8 cellular contexts compared by ENCODE assay signal in the genomic region with DNA sequence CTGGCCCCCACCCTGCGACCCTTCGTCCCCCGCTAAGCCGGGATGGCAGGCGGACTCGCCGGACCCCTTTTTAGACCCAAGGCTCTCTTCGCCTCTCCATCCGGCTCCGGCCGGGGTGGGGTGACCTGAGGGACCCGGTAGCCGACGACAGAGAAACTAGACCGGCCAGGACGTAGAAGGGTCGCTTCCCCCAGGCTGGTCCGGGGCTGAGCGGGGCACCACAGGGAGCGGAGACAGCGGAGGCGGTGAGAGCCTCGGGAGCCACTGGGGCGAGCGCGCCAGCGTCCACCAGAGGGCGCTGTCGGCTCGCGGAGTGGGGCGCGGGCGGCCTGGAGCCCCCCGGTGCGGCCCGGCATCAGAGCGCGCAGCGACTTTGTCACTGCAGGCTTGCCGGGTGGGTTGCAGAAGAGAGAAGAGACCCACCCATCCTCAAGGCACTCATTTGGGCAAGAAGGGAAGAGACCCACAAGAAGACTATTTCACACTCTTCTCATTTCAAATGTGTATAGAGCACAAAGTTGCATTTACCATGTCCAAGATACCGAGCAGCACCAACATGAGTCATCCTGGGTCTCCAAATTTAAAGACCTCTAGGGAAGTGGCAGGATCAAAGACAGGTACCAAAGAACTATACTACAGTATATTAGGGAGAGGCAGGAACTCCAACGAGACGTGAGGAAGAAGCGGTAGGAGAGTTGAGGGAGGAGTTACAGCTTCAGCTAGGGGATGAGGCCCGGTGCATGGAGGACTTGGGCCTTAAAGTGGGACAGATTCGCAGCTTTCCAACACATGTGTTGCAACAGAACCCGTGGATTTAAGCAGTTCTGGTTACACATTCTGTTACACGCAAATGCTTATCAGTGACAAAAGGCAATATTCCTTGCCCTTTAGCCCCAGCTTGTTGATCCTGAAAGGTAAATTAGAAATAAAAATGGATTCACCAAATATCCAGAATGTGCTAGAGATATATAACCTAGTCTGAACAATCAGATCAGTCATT. TPM values are rescaled to one million over a fixed set of nuclear protein-coding genes. Genes with fewer than 3 reads are reported as not detected.
DNase-seq lines count a peak whose midpoint lies in the region; ATAC-seq, FAIRE-seq and TF ChIP-seq lines count a peak whose summit lies in the region.

No MANE protein-coding gene starts in this region.

- WGBS in K562 (ENCODE audit: insufficient coverage, low coverage, missing lambda C conversion rate): 9% methylated on average over 28 of the region's 49 CpGs

- intact Hi-C loops in K562 (cut with micrococcal nuclease): loop anchor here (1.0 to 10.0 kb wide), 4 partner anchors 56 to 292 kb away; no protein-coding TSS in a partner anchor
- intact Hi-C loops in gastrocnemius medialis (cut with DNase I; ENCODE audit: low total_unique reads): loop anchor here (1.0 kb wide), 2 partner anchors 134 to 292 kb away; no protein-coding TSS in a partner anchor

- H3K4me3 Mint-ChIP-seq in T-helper 2 cell treated with Interferon-gamma antibody and Interleukin-4, amounts not matched to agents 5 μg/mL and 100 μg/mL, for 36 hours: peak overlapping the region; percentile 75

- H3K4me1 Mint-ChIP-seq in T-helper 2 cell treated with Interferon-gamma antibody and Interleukin-4, amounts not matched to agents 5 μg/mL and 100 μg/mL, for 36 hours (ENCODE audit: low read depth): peaks cover 22% of the 10 kb centered on the region

- H4K20me1 ChIP-seq in K562 (replicated peaks; ENCODE audit: control insufficient read depth, insufficient read depth, low read length): no peaks in the 10 kb centered on the region

- FAIRE-seq in K562 (lab: Jason Lieb, UNC): peak; percentile 15

- no peaks in the 10 kb centered on the region for H3K9me3 ChIP-seq in K562 (replicated peaks; ENCODE audit: control insufficient read depth, insufficient read depth, low read depth, low read length)
- no peaks in the 10 kb centered on the region for H3K9me3 ChIP-seq in iPS-15b (ENCODE audit: control insufficient read depth, insufficient read depth, low read length)
- H3K9me3 ChIP-seq in gastrocnemius medialis: no peaks in the 10 kb centered on the region

- peak; percentile 98 for TF ChIP-seq RAD21 in K562 (CRISPR knock-in tag; conservative IDR thresholded peaks at IDR 0.05 in 1 of 2, IDR thresholded peaks at IDR 0.05 in 1 of 2)

- ATAC-seq in GM21529 (IDR thresholded peaks at IDR 0.05; ENCODE audit: unreplicated experiment): peak; percentile 85
- peak; percentile 100 for ATAC-seq in K562
- peak; percentile 84 to 93 for ATAC-seq in gastrocnemius medialis

- peaks cover 2 to 8% of the 10 kb centered on the region in 2 experiments; a peak in 4 of 5 replicates for H3K4me1 ChIP-seq in K562 (replicated peaks in 1 of 2; ENCODE audit: control insufficient read depth in 2 of 2, insufficient read depth in 2 of 2, low read length in 2 of 2)
- peaks cover 5% of the 10 kb centered on the region for H3K4me1 ChIP-seq in iPS-15b (ENCODE audit: control insufficient read depth, insufficient read depth, low read length)
- peaks cover 5 to 9% of the 10 kb centered on the region in 2 donors for H3K4me1 ChIP-seq in gastrocnemius medialis

- no peaks in the 10 kb centered on the region for H3K36me3 Mint-ChIP-seq in T-helper 2 cell treated with Interferon-gamma antibody and Interleukin-4, amounts not matched to agents 5 μg/mL and 100 μg/mL, for 36 hours (ENCODE audit: low read depth)

- H3K27ac ChIP-seq in K562 (ENCODE audit: extremely low read depth, low read depth, low read length) (no peak overlapping the region), gastrocnemius medialis (no peak overlapping the region)

- TF ChIP-seq EP300 in K562 (IDR thresholded peaks at IDR 0.05; ENCODE audit: low read length): no peak

- H3K9me1 ChIP-seq in K562 (ENCODE audit: control insufficient read depth, insufficient read depth, low read length): no peaks in the 10 kb centered on the region

- no peak for TF ChIP-seq POLR2A in K562 (conservative IDR thresholded peaks at IDR 0.05)
- no peak for TF ChIP-seq POLR2A in gastrocnemius medialis (IDR thresholded peaks at IDR 0.05)

- H2AFZ ChIP-seq in K562 (ENCODE audit: low read depth, low read length): peak overlapping the region; percentile 34; the same call in 1 of the 2 replicates

- no peaks in the 10 kb centered on the region for H3K36me3 ChIP-seq in K562 (ENCODE audit: control insufficient read depth, insufficient read depth, low read length)
- no peaks in the 10 kb centered on the region for H3K36me3 ChIP-seq in iPS-15b (ENCODE audit: control insufficient read depth, insufficient read depth, low read length)
- H3K36me3 ChIP-seq in gastrocnemius medialis: no peaks in the 10 kb centered on the region

- 0 out of 2 replicates have a peak overlapping the region, but pooled peaks have one; percentile 6 for H3K4me2 ChIP-seq in K562 (ENCODE audit: insufficient read depth, low read length)

- no peak overlapping the region for H3K27ac Mint-ChIP-seq in T-helper 2 cell treated with Interferon-gamma antibody and Interleukin-4, amounts not matched to agents 5 μg/mL and 100 μg/mL, for 36 hours

- in situ Hi-C loops in K562 (cut with MboI): no loop called here
- in situ Hi-C loops in gastrocnemius medialis (cut with MboI; ENCODE audit: low sequenced_read_pairs in 4 of 4): loop anchor here in 1 of 4 donors (5.0 kb wide), 1 partner anchor 293 kb away; no protein-coding TSS in a partner anchor

- POLR2A ChIA-PET in K562 (lab: Yijun Ruan, JAX): interaction anchor here (0.6 kb wide), 1 partner anchor 169 kb away, joined by 3 read pairs; no protein-coding TSS in a partner anchor

- H3K9ac ChIP-seq in K562 (ENCODE audit: insufficient read depth in 1 of 2, low read depth in 2 of 2, low read length in 2 of 2) (peak overlapping the region in 1 of 2 experiments; percentile 40; a peak in 1 of 4 replicates), iPS-15b (ENCODE audit: low read depth, low read length) (no peak overlapping the region)

- no TSS peak for BruUV-seq in K562 (replicated peaks; lab: Mats Ljungman, UMichigan)

- peaks cover 18 to 52% of the 10 kb centered on the region in 2 experiments for H3K27me3 ChIP-seq in K562 (ENCODE audit: control insufficient read depth in 2 of 2, insufficient read depth in 2 of 2, low read length in 2 of 2)
- H3K27me3 ChIP-seq in iPS-15b (ENCODE audit: control insufficient read depth, insufficient read depth, low read length): peaks cover 69% of the 10 kb centered on the region
- peaks cover 0 to 7% (median 0%) of the 10 kb centered on the region in 3 donors for H3K27me3 ChIP-seq in gastrocnemius medialis

- peaks cover 36% of the 10 kb centered on the region for H3K27me3 Mint-ChIP-seq in T-helper 2 cell treated with Interferon-gamma antibody and Interleukin-4, amounts not matched to agents 5 μg/mL and 100 μg/mL, for 36 hours (ENCODE audit: low read depth)

- CTCF ChIA-PET in K562 (lab: Yijun Ruan, JAX; ENCODE audit: low intra/inter-chr PET ratio): interaction anchor here (0.6 to 2.5 kb wide), 8 partner anchors 9 to 818 kb away, joined by 3 to 24 read pairs (median 3); no protein-coding TSS in a partner anchor

- DNase-seq in DMS53 (lab: John Stamatoyannopoulos, UW) (peak; percentile 80), LNCaP clone FGC (ENCODE audit: low read depth) (no peak), K562 (ENCODE audit: extremely low read depth in 1 of 4, low spot score in 3 of 4) (peak; percentile 75 to 90 (median 88)), gastrocnemius medialis (peak; percentile 18 to 47), NCI-H128 (lab: John Stamatoyannopoulos, UW; ENCODE audit: unreplicated experiment) (no peak)
- DNase-seq in T-helper 2 cell treated with Interferon-gamma antibody and Interleukin-4, amounts not matched to agents 5 μg/mL and 100 μg/mL, for 36 hours (ENCODE audit: low spot score): peak; percentile 66

- H3K79me2 ChIP-seq in K562 (ENCODE audit: control insufficient read depth, insufficient read depth, low read length): no peaks in the 10 kb centered on the region

- TF ChIP-seq CTCF in LNCaP clone FGC (IDR thresholded peaks at IDR 0.05; ENCODE audit: control insufficient read depth, extremely low read depth, insufficient read depth) (peak; percentile 75), K562 (IDR thresholded peaks at IDR 0.05 in 2 of 3, conservative IDR thresholded peaks at IDR 0.05 in 1 of 3; ENCODE audit: insufficient read depth in 2 of 3, low read depth in 1 of 3, low read length in 3 of 3) (peak; percentile 86 to 92 (median 89)), gastrocnemius medialis (IDR thresholded peaks at IDR 0.05 in 4 of 5, conservative IDR thresholded peaks at IDR 0.05 in 1 of 5) (peak; percentile 89 to 100 (median 99))

- H3K4me3 ChIP-seq in LNCaP clone FGC (ENCODE audit: low read depth, low read length) (peak overlapping the region; percentile 51), K562 (no peak overlapping the region), iPS-15b (ENCODE audit: low read depth, low read length) (peak overlapping the region; percentile 45), gastrocnemius medialis (peak overlapping the region; percentile 46 to 70 (median 52))

- peaks cover 3% of the 10 kb centered on the region for H3K9me3 Mint-ChIP-seq in T-helper 2 cell treated with Interferon-gamma antibody and Interleukin-4, amounts not matched to agents 5 μg/mL and 100 μg/mL, for 36 hours

RNA-seq across cellular contexts. Expression of gene PRKCE, which starts 7.6 kb away (rescaled TPM):
- 0.86 and 1.5 TPM in 2 replicates for total RNA-seq in K562 (2011; cell fraction: chromatin; rRNA removed; ENCODE audit: low replicate concordance)
- total RNA-seq in K562 (2011; cell fraction: nucleolus; rRNA removed): 0.67 and 1.2 TPM in 2 replicates
- total RNA-seq in K562 (2011; cell fraction: nucleoplasm; rRNA removed): 0.92 and 1.0 TPM in 2 replicates
- total RNA-seq in K562 (2014; rRNA removed) (0.18 and 0.20 TPM in 2 replicates), K562 (2014; rRNA removed; fragmentation: Illumina TruSeq; extraction: Trizol) (0.11 and 0.48 TPM in 2 replicates), K562 (2015; rRNA removed; fragmentation: Illumina TruSeq; extraction: Trizol) (0.41 and 0.69 TPM in 2 replicates), K562 (2021) (0.58 and 1.0 TPM in 2 replicates), gastrocnemius medialis (10 to 100 TPM in 2 of 4 donors, 1 to 10 TPM in 2; 5.8 to 28.9 (median 11.8) TPM)
- polyA plus RNA-seq in K562 (2011; rRNA removed) (0.19 and 0.21 TPM in 2 replicates), K562 (2014; fragmentation: Illumina TruSeq; extraction: Trizol) (0.22 and 0.33 TPM in 2 replicates), K562 (2014; fragmentation: Nextera tagmentation; extraction: Ambion mirVana) (under 1 TPM in 1 of 2 experiments, not detected in 1; 0.06 TPM), K562 (2014; rRNA removed) (0.26 and 0.48 TPM in 2 replicates)
- 0.06 and 0.15 TPM in 2 replicates for polyA plus RNA-seq in K562 (2011; cell fraction: cytosol; rRNA removed)
- polyA plus RNA-seq in K562 (2011; cell fraction: nucleus; rRNA removed): 0.29 and 0.67 TPM in 2 replicates
- 0.17 and 1.1 TPM in 2 replicates for polyA plus RNA-seq in K562 (2012)
- 0.18 TPM in 2 replicates for polyA minus RNA-seq in K562 (2011; rRNA and poly(A)+ RNA removed)
- polyA minus RNA-seq in K562 (2011; cell fraction: cytosol; rRNA and poly(A)+ RNA removed): not detected in 2 replicates
- 0.33 and 0.54 TPM in 2 replicates for polyA minus RNA-seq in K562 (2011; cell fraction: nucleus; rRNA and poly(A)+ RNA removed)

RNA-seq across cellular contexts. Expression of gene SRBD1, which starts 32.8 kb away (rescaled TPM):
- total RNA-seq in K562 (2011; cell fraction: chromatin; rRNA removed; ENCODE audit: low replicate concordance): 17.6 and 65.7 TPM in 2 replicates
- total RNA-seq in K562 (2011; cell fraction: nucleolus; rRNA removed): 9.3 and 12.1 TPM in 2 replicates
- total RNA-seq in K562 (2011; cell fraction: nucleoplasm; rRNA removed): 18.6 and 21.4 TPM in 2 replicates
- total RNA-seq in K562 (2014; rRNA removed) (14.7 and 16.1 TPM in 2 replicates), K562 (2014; rRNA removed; fragmentation: Illumina TruSeq; extraction: Trizol) (23.2 and 28.0 TPM in 2 replicates), K562 (2015; rRNA removed; fragmentation: Illumina TruSeq; extraction: Trizol) (19.5 and 21.3 TPM in 2 replicates), K562 (2021) (13.0 and 14.6 TPM in 2 replicates), gastrocnemius medialis (10 to 100 TPM in 1 of 4 donors, 1 to 10 TPM in 3; 3.0 to 10.1 (median 4.5) TPM)
- polyA plus RNA-seq in K562 (2011; rRNA removed) (9.4 and 12.6 TPM in 2 replicates), K562 (2014; fragmentation: Illumina TruSeq; extraction: Trizol) (12.5 and 15.5 TPM in 2 replicates), K562 (2014; fragmentation: Nextera tagmentation; extraction: Ambion mirVana) (10 to 100 TPM in 1 of 2 experiments, 1 to 10 TPM in 1; 6.9 to 16.2 TPM), K562 (2014; rRNA removed) (7.8 and 8.3 TPM in 2 replicates)
- 2.2 and 4.4 TPM in 2 replicates for polyA plus RNA-seq in K562 (2011; cell fraction: cytosol; rRNA removed)
- polyA plus RNA-seq in K562 (2011; cell fraction: nucleus; rRNA removed): 7.7 and 10.2 TPM in 2 replicates
- polyA plus RNA-seq in K562 (2012): 8.7 and 10.8 TPM in 2 replicates
- polyA minus RNA-seq in K562 (2011; rRNA and poly(A)+ RNA removed): 44.2 and 47.9 TPM in 2 replicates
- polyA minus RNA-seq in K562 (2011; cell fraction: cytosol; rRNA and poly(A)+ RNA removed): 8.1 and 12.8 TPM in 2 replicates
- 27.5 and 45.9 TPM in 2 replicates for polyA minus RNA-seq in K562 (2011; cell fraction: nucleus; rRNA and poly(A)+ RNA removed)

Comparison
In these comparisons a context has a peak if more than half of its experiments do, and no peak if none do; other contexts are left out.
1. DNase-seq: peak in DMS53 (single experiment), T-helper 2 cell treated with Interferon-gamma antibody and Interleukin-4, amounts not matched to agents 5 μg/mL and 100 μg/mL, for 36 hours (single experiment), K562 (4 of 4) and gastrocnemius medialis (2 of 2); none in LNCaP clone FGC (single experiment) and NCI-H128 (single experiment).
2. Peak in every context shown above with its lines, with median percentiles within 50 percentile points of each other: ATAC-seq and CTCF ChIP-seq.